ENCODE assay signal across 29 cellular contexts in genomic region chr4:24992968-24993367, GRCh38.
"Had no signal": no experiment of that assay in that cellular context is flagged by ENCODE, and none has a peak within 500 bp of the region (broad histone marks: within the 10 kb centered on the region; RNA-seq: fewer than 3 reads in every experiment).

No MANE protein-coding gene starts in this region.

- H3K27ac Mint-ChIP-seq: stimulated activated effector memory CD8-positive, alpha-beta T cell treated with anti-CD3 and anti-CD28 coated beads, Interleukin-12 subunit alpha, Interleukin-12 subunit beta, amount 100 ng/mL, for 72 hours; stimulated activated memory B cell treated with anti-CD40 and anti-IgM and Interleukin-4, amounts not matched to agents 10 μg/mL and 1 μg/mL and 100 μg/mL, for 72 hours; stimulated activated naive B cell treated with anti-CD40 and anti-IgM and Interleukin-4, amounts not matched to agents 10 μg/mL and 1 μg/mL and 100 μg/mL, for 72 hours; stimulated activated naive CD8-positive, alpha-beta T cell treated with anti-CD3 and anti-CD28 coated beads, Interleukin-15, amount 100 ng/mL, for 72 hours; stimulated activated naive CD8-positive, alpha-beta T cell treated with anti-CD3 and anti-CD28 coated beads, Interleukin-15, Interleukin-2, amounts not matched to agents 100 ng/mL and 50 ng/mL, for 24 hours; type B pancreatic cell had no signal

- H3K4me3 Mint-ChIP-seq: stimulated activated effector memory CD8-positive, alpha-beta T cell treated with anti-CD3 and anti-CD28 coated beads, Interleukin-12 subunit alpha, Interleukin-12 subunit beta, amount 100 ng/mL, for 72 hours; stimulated activated memory B cell treated with anti-CD40 and anti-IgM and Interleukin-4, amounts not matched to agents 10 μg/mL and 1 μg/mL and 100 μg/mL, for 72 hours; stimulated activated naive B cell treated with anti-CD40 and anti-IgM and Interleukin-4, amounts not matched to agents 10 μg/mL and 1 μg/mL and 100 μg/mL, for 72 hours; stimulated activated naive CD8-positive, alpha-beta T cell treated with anti-CD3 and anti-CD28 coated beads, Interleukin-15, amount 100 ng/mL, for 72 hours; stimulated activated naive CD8-positive, alpha-beta T cell treated with anti-CD3 and anti-CD28 coated beads, Interleukin-15, Interleukin-2, amounts not matched to agents 100 ng/mL and 50 ng/mL, for 24 hours; type B pancreatic cell had no signal

- H3K9me3 ChIP-seq: suprapubic skin, testis, thoracic aorta, thyroid gland, transverse colon, upper lobe of left lung, upper lobe of right lung, uterus had no signal

- H3K36me3 ChIP-seq: stomach, suprapubic skin, thoracic aorta, thyroid gland, tibial artery, tibial nerve, transverse colon, upper lobe of left lung, upper lobe of right lung, uterus, vagina had no signal

- ATAC-seq: stimulated activated effector memory CD8-positive, alpha-beta T cell treated with anti-CD3 and anti-CD28 coated beads, Interleukin-12 subunit alpha, Interleukin-12 subunit beta, amount 100 ng/mL, for 72 hours; stimulated activated memory B cell treated with anti-CD40 and anti-IgM and Interleukin-4, amounts not matched to agents 10 μg/mL and 1 μg/mL and 100 μg/mL, for 72 hours; stimulated activated naive B cell treated with anti-CD40 and anti-IgM and Interleukin-4, amounts not matched to agents 10 μg/mL and 1 μg/mL and 100 μg/mL, for 72 hours; stimulated activated naive CD8-positive, alpha-beta T cell treated with anti-CD3 and anti-CD28 coated beads, Interleukin-15, amount 100 ng/mL, for 72 hours; stimulated activated naive CD8-positive, alpha-beta T cell treated with anti-CD3 and anti-CD28 coated beads, Interleukin-15, Interleukin-2, amounts not matched to agents 100 U/mL and 50 U/mL, for 24 hours; upper lobe of right lung had no signal

- H3K27me3 ChIP-seq: stomach, suprapubic skin, testis, thyroid gland, tibial artery, tibial nerve, transverse colon, upper lobe of left lung, upper lobe of right lung, uterus, vagina had no signal

- H3K9me3 Mint-ChIP-seq: stimulated activated effector memory CD8-positive, alpha-beta T cell treated with anti-CD3 and anti-CD28 coated beads, Interleukin-12 subunit alpha, Interleukin-12 subunit beta, amount 100 ng/mL, for 72 hours; stimulated activated naive CD8-positive, alpha-beta T cell treated with anti-CD3 and anti-CD28 coated beads, Interleukin-15, amount 100 ng/mL, for 72 hours; stimulated activated naive CD8-positive, alpha-beta T cell treated with anti-CD3 and anti-CD28 coated beads, Interleukin-15, Interleukin-2, amounts not matched to agents 100 ng/mL and 50 ng/mL, for 24 hours; type B pancreatic cell had no signal

- H3K27me3 Mint-ChIP-seq: stimulated activated naive CD8-positive, alpha-beta T cell treated with anti-CD3 and anti-CD28 coated beads, Interleukin-15, amount 100 ng/mL, for 72 hours; stimulated activated naive CD8-positive, alpha-beta T cell treated with anti-CD3 and anti-CD28 coated beads, Interleukin-15, Interleukin-2, amounts not matched to agents 100 ng/mL and 50 ng/mL, for 24 hours had no signal

- H3K4me1 ChIP-seq: stomach, suprapubic skin, testis, thyroid gland, tibial artery, tibial nerve, transverse colon, upper lobe of left lung, upper lobe of right lung, vagina had no signal

- H3K4me1 Mint-ChIP-seq: stimulated activated effector memory CD8-positive, alpha-beta T cell treated with anti-CD3 and anti-CD28 coated beads, Interleukin-12 subunit alpha, Interleukin-12 subunit beta, amount 100 ng/mL, for 72 hours; stimulated activated memory B cell treated with anti-CD40 and anti-IgM and Interleukin-4, amounts not matched to agents 10 μg/mL and 1 μg/mL and 100 μg/mL, for 72 hours; stimulated activated naive B cell treated with anti-CD40 and anti-IgM and Interleukin-4, amounts not matched to agents 10 μg/mL and 1 μg/mL and 100 μg/mL, for 72 hours; stimulated activated naive CD8-positive, alpha-beta T cell treated with anti-CD3 and anti-CD28 coated beads, Interleukin-15, amount 100 ng/mL, for 72 hours had no signal

- FAIRE-seq: urothelium cell line had no signal

- DNase-seq: stimulated activated CD4-positive, alpha-beta T cell treated with anti-CD3 and anti-CD28 coated beads, Interleukin-2, amount 100 ng/mL, for 48 hours; stimulated activated CD4-positive, alpha-beta T cell treated with anti-CD3 and anti-CD28 coated beads, Interleukin-4, amount 100 ng/mL, for 1 hour; stimulated activated CD4-positive, alpha-beta T cell treated with anti-CD3 and anti-CD28 coated beads, Interleukin-4, amount 100 ng/mL, for 24 hours; stimulated activated CD4-positive, alpha-beta T cell treated with anti-CD3 and anti-CD28 coated beads, Interleukin-4, amount 100 ng/mL, for 4 hours; stimulated activated CD8-positive, alpha-beta memory T cell treated with anti-CD3 and anti-CD28 coated beads, Interleukin-4, amount 100 ng/mL, for 48 hours; stimulated activated naive B cell treated with anti-CD40 and anti-IgM and Interleukin-4, amounts not matched to agents 10 μg/mL and 1 μg/mL and 100 μg/mL, for 72 hours; stimulated activated naive CD4-positive, alpha-beta T cell; stimulated activated naive CD4-positive, alpha-beta T cell treated with Interleukin-2 at 50 U/mL for 16 hours; stimulated activated naive CD8-positive, alpha-beta T cell treated with anti-CD3 and anti-CD28 coated beads, Interleukin-15, amount 100 ng/mL, for 72 hours; stimulated activated naive CD8-positive, alpha-beta T cell treated with anti-CD3 and anti-CD28 coated beads, Interleukin-15, Interleukin-2, amounts not matched to agents 100 U/mL and 50 U/mL, for 24 hours; stomach; substantia nigra; testis; thyroid gland; tibial artery; transverse colon; trophoblast cell; upper lobe of left lung; upper lobe of right lung; uterus had no signal

- H3K36me3 Mint-ChIP-seq: stimulated activated effector memory CD8-positive, alpha-beta T cell treated with anti-CD3 and anti-CD28 coated beads, Interleukin-12 subunit alpha, Interleukin-12 subunit beta, amount 100 ng/mL, for 72 hours; stimulated activated memory B cell treated with anti-CD40 and anti-IgM and Interleukin-4, amounts not matched to agents 10 μg/mL and 1 μg/mL and 100 μg/mL, for 72 hours; stimulated activated naive B cell treated with anti-CD40 and anti-IgM and Interleukin-4, amounts not matched to agents 10 μg/mL and 1 μg/mL and 100 μg/mL, for 72 hours; type B pancreatic cell had no signal

- H3K27ac ChIP-seq: stomach, suprapubic skin, testis, thoracic aorta, thyroid gland, tibial artery, tibial nerve, transverse colon, upper lobe of left lung, upper lobe of right lung, vagina had no signal

- H3K4me3 ChIP-seq: stomach, suprapubic skin, testis, thoracic aorta, thyroid gland, tibial artery, tibial nerve, transverse colon, upper lobe of left lung, upper lobe of right lung, uterus, vagina had no signal
